12 cellular contexts compared by ENCODE assay signal in genomic region chr6:25311251-25311910, GRCh38. TPM values are rescaled to one million over a fixed set of nuclear protein-coding genes. Genes with fewer than 3 reads are reported as not detected.
DNase-seq lines count a peak whose midpoint lies in the region; ATAC-seq and TF ChIP-seq lines count a peak whose summit lies in the region.
"Had no signal": no experiment of that assay in that cellular context is flagged by ENCODE, and none has a peak within 500 bp of the region (broad histone marks: within the 10 kb centered on the region; RNA-seq: fewer than 3 reads in every experiment).

No MANE protein-coding gene starts in this region.

- H3K9me3 Mint-ChIP-seq in activated naive CD8-positive, alpha-beta T cell treated with anti-CD3 and anti-CD28 coated beads, Interleukin-2, amount 10 ng/mL, durations not matched to agents 7 days and 5 days = no peaks in the 10 kb centered on the region
- H3K9me3 Mint-ChIP-seq in activated naive CD8-positive, alpha-beta T cell treated with anti-CD3 and anti-CD28 coated beads, Interleukin-2, amount 50 U/mL, for 24 hours = no peaks in the 10 kb centered on the region
- H3K9me3 Mint-ChIP-seq: activated T-helper 1 cell treated with anti-CD3 and anti-CD28 coated beads, Interleukin-12 subunit alpha, Interleukin-12 subunit beta, Interleukin-2, Interleukin-4 antibody, amounts not matched to agents 30 ng/mL and 10 ng/mL and 1 ng/mL, durations not matched to agents 14 hours and 24 hours and 36 hours had no signal

- H3K4me3 Mint-ChIP-seq in activated naive CD8-positive, alpha-beta T cell treated with anti-CD3 and anti-CD28 coated beads, Interleukin-2, amount 10 ng/mL, durations not matched to agents 7 days and 5 days = no peak overlapping the region
- H3K4me3 Mint-ChIP-seq in activated naive CD8-positive, alpha-beta T cell treated with anti-CD3 and anti-CD28 coated beads, Interleukin-2, amount 50 U/mL, for 24 hours = no peak overlapping the region
- H3K4me3 Mint-ChIP-seq: activated T-helper 1 cell treated with anti-CD3 and anti-CD28 coated beads, Interleukin-12 subunit alpha, Interleukin-12 subunit beta, Interleukin-2, Interleukin-4 antibody, amounts not matched to agents 30 ng/mL and 10 ng/mL and 1 ng/mL, durations not matched to agents 14 hours and 24 hours and 36 hours had no signal

- H3K27me3 Mint-ChIP-seq in activated naive CD8-positive, alpha-beta T cell treated with anti-CD3 and anti-CD28 coated beads, Interleukin-2, amount 10 ng/mL, durations not matched to agents 7 days and 5 days = no peaks in the 10 kb centered on the region
- H3K27me3 Mint-ChIP-seq in activated naive CD8-positive, alpha-beta T cell treated with anti-CD3 and anti-CD28 coated beads, Interleukin-2, amount 50 U/mL, for 24 hours = no peaks in the 10 kb centered on the region

- no peak for DNase-seq in activated naive CD8-positive, alpha-beta T cell treated with anti-CD3 and anti-CD28 coated beads, Interleukin-2, amount 10 ng/mL, durations not matched to agents 7 days and 5 days
- no peak for DNase-seq in activated naive CD8-positive, alpha-beta T cell treated with anti-CD3 and anti-CD28 coated beads, Interleukin-2, amount 50 U/mL, for 24 hours
- DNase-seq in left ventricle myocardium superior (no peak), upper lobe of right lung (no peak), DMS79 treated with DMSO at 0.1 percent for 48 hours (lab: John Stamatoyannopoulos, UW) (no peak), midbrain (lab: John Stamatoyannopoulos, UW) (no peak)
- DNase-seq: stimulated activated CD4-positive, alpha-beta T cell treated with anti-CD3 and anti-CD28 coated beads, Interleukin-4, amount 100 ng/mL, for 24 hours; T-helper 2 cell; upper lobe of left lung had no signal

- no peaks in the 10 kb centered on the region for H3K36me3 ChIP-seq in upper lobe of right lung
- H3K36me3 ChIP-seq: upper lobe of left lung had no signal

- H3K36me3 Mint-ChIP-seq in activated naive CD8-positive, alpha-beta T cell treated with anti-CD3 and anti-CD28 coated beads, Interleukin-2, amount 10 ng/mL, durations not matched to agents 7 days and 5 days = peaks cover 3% of the 10 kb centered on the region
- no peaks in the 10 kb centered on the region for H3K36me3 Mint-ChIP-seq in activated naive CD8-positive, alpha-beta T cell treated with anti-CD3 and anti-CD28 coated beads, Interleukin-2, amount 50 U/mL, for 24 hours (ENCODE audit: low read depth)

- ATAC-seq in activated naive CD8-positive, alpha-beta T cell treated with anti-CD3 and anti-CD28 coated beads, Interleukin-2, amount 10 ng/mL, durations not matched to agents 7 days and 5 days (ENCODE audit: low read depth) = peak; percentile 26
- ATAC-seq in activated naive CD8-positive, alpha-beta T cell treated with anti-CD3 and anti-CD28 coated beads, Interleukin-2, amount 50 U/mL, for 24 hours = no peak
- ATAC-seq in SK-N-SH treated with all-trans-retinoic acid at 6 μM for 48 hours (peak; percentile 76), left ventricle myocardium superior (peak; percentile 42), upper lobe of right lung (no peak), HG03196 (IDR thresholded peaks at IDR 0.05; ENCODE audit: unreplicated experiment) (no peak)

- H3K4me1 ChIP-seq in upper lobe of right lung = peaks cover 27% of the 10 kb centered on the region

- H3K4me1 Mint-ChIP-seq in activated naive CD8-positive, alpha-beta T cell treated with anti-CD3 and anti-CD28 coated beads, Interleukin-2, amount 10 ng/mL, durations not matched to agents 7 days and 5 days = peaks cover 4% of the 10 kb centered on the region
- H3K4me1 Mint-ChIP-seq in activated naive CD8-positive, alpha-beta T cell treated with anti-CD3 and anti-CD28 coated beads, Interleukin-2, amount 50 U/mL, for 24 hours = peaks cover 22% of the 10 kb centered on the region

- no peaks in the 10 kb centered on the region for H3K27me3 ChIP-seq in upper lobe of right lung
- H3K27me3 ChIP-seq: upper lobe of left lung had no signal

- H3K27ac ChIP-seq in upper lobe of right lung = peak overlapping the region; percentile 7

- no peak for TF ChIP-seq CTCF in upper lobe of right lung (IDR thresholded peaks at IDR 0.05)

- POLR2A ChIA-PET in activated naive CD8-positive, alpha-beta T cell treated with anti-CD3 and anti-CD28 coated beads, Interleukin-2, amount 10 ng/mL, durations not matched to agents 7 days and 5 days (lab: Charles Lee) = no interaction called here

- H3K9me3 ChIP-seq in upper lobe of right lung = no peaks in the 10 kb centered on the region
- H3K9me3 ChIP-seq: upper lobe of left lung had no signal

- no peak overlapping the region for H3K27ac Mint-ChIP-seq in activated naive CD8-positive, alpha-beta T cell treated with anti-CD3 and anti-CD28 coated beads, Interleukin-2, amount 10 ng/mL, durations not matched to agents 7 days and 5 days
- H3K27ac Mint-ChIP-seq in activated naive CD8-positive, alpha-beta T cell treated with anti-CD3 and anti-CD28 coated beads, Interleukin-2, amount 50 U/mL, for 24 hours = no peak overlapping the region
- H3K27ac Mint-ChIP-seq: activated T-helper 1 cell treated with anti-CD3 and anti-CD28 coated beads, Interleukin-12 subunit alpha, Interleukin-12 subunit beta, Interleukin-2, Interleukin-4 antibody, amounts not matched to agents 30 ng/mL and 10 ng/mL and 1 ng/mL, durations not matched to agents 14 hours and 24 hours and 36 hours had no signal

- no peak overlapping the region for H3K4me3 ChIP-seq in upper lobe of right lung
- H3K4me3 ChIP-seq: upper lobe of left lung had no signal

- intact Hi-C loops in left ventricle myocardium superior (cut with micrococcal nuclease) = no loop called here
- intact Hi-C loops in upper lobe of right lung (cut with DNase I) = no loop called here

TF ChIP-seq in SK-N-SH treated with all-trans-retinoic acid at 6 μM for 48 hours, 23 proteins besides CTCF, POLR2A, EP300 and RAD21 (continues in another document):
- TF ChIP-seq CSRNP3 (CRISPR knock-in tag; IDR thresholded peaks at IDR 0.05) (no peak), TSHZ2 (CRISPR knock-in tag; IDR thresholded peaks at IDR 0.05) (no peak), ZNF8 (CRISPR knock-in tag; IDR thresholded peaks at IDR 0.05) (no peak), ARNTL (CRISPR knock-in tag; IDR thresholded peaks at IDR 0.05; ENCODE audit: borderline replicate concordance, low read depth) (no peak), OSR1 (CRISPR knock-in tag; IDR thresholded peaks at IDR 0.05) (no peak), PATZ1 (CRISPR knock-in tag; IDR thresholded peaks at IDR 0.05; ENCODE audit: borderline replicate concordance) (no peak), TOX (CRISPR knock-in tag; IDR thresholded peaks at IDR 0.05; ENCODE audit: borderline replicate concordance) (no peak), SNAI2 (CRISPR knock-in tag; IDR thresholded peaks at IDR 0.05) (no peak), ISL1 (CRISPR knock-in tag; IDR thresholded peaks at IDR 0.05) (no peak), PPARA (CRISPR knock-in tag; IDR thresholded peaks at IDR 0.05; ENCODE audit: borderline replicate concordance) (no peak)

RNA-seq across cellular contexts. Expression of gene CARMIL1, which starts 32.2 kb away (rescaled TPM):
- 1 to 10 TPM; 6.0 to 6.8 TPM for total RNA-seq in activated naive CD8-positive, alpha-beta T cell treated with anti-CD3 and anti-CD28 coated beads, Interleukin-2, amount 10 ng/mL, durations not matched to agents 7 days and 5 days
- 4.7 TPM for total RNA-seq in left ventricle myocardium superior
- 37.6 TPM for total RNA-seq in upper lobe of right lung

Comparison
In these comparisons a context has a peak if more than half of its experiments do, and no peak if none do; other contexts are left out.
1. ATAC-seq: peak in activated naive CD8-positive, alpha-beta T cell treated with anti-CD3 and anti-CD28 coated beads, Interleukin-2, amount 10 ng/mL, durations not matched to agents 7 days and 5 days (single experiment), SK-N-SH treated with all-trans-retinoic acid at 6 μM for 48 hours (single experiment) and left ventricle myocardium superior (single experiment); none in activated naive CD8-positive, alpha-beta T cell treated with anti-CD3 and anti-CD28 coated beads, Interleukin-2, amount 50 U/mL, for 24 hours (single experiment), upper lobe of right lung (single experiment) and HG03196 (single experiment).